11 cellular contexts compared by ENCODE assay signal in genomic region chr13:50353651-50354415, GRCh38.
DNase-seq lines count a peak whose midpoint lies in the region; ATAC-seq and TF ChIP-seq lines count a peak whose summit lies in the region.
"Had no signal": no experiment of that assay in that cellular context is flagged by ENCODE, and none has a peak within 500 bp of the region (broad histone marks: within the 10 kb centered on the region; RNA-seq: fewer than 3 reads in every experiment).

No MANE protein-coding gene starts in this region.

- peak overlapping the region in 4 of 5 experiments; percentile 1 to 79 (median 50) for H3K27ac Mint-ChIP-seq in brain
- peak overlapping the region; percentile 9 for H3K27ac Mint-ChIP-seq in mesothelial cell of epicardium

- intact Hi-C loops in posterior vena cava (cut with DNase I), result no loop called here

- H3K27me3 Mint-ChIP-seq in brain (peaks cover 3% of the 10 kb centered on the region), mesothelial cell of epicardium (ENCODE audit: low read depth) (peaks cover 1% of the 10 kb centered on the region)
- H3K27me3 Mint-ChIP-seq: B cell had no signal

- H3K9me3 Mint-ChIP-seq in brain (peaks cover 0 to 4% (median 0%) of the 10 kb centered on the region in 5 experiments), mesothelial cell of epicardium (peaks cover 3% of the 10 kb centered on the region)

- ATAC-seq in GM18868 (IDR thresholded peaks at IDR 0.05; ENCODE audit: unreplicated experiment), result no peak
- ATAC-seq: body of pancreas had no signal

- no peak overlapping the region for H3K4me3 Mint-ChIP-seq in brain
- H3K4me3 Mint-ChIP-seq in mesothelial cell of epicardium, result no peak overlapping the region
- H3K4me3 Mint-ChIP-seq: B cell had no signal

- H3K36me3 Mint-ChIP-seq in brain (no peaks in the 10 kb centered on the region), mesothelial cell of epicardium (no peaks in the 10 kb centered on the region)

- in situ Hi-C loops in ACHN (cut with HindIII; ENCODE audit: low pct_ligation_motif_present, low pct_unique_long_range_greater_than_20kb, low sequenced_read_pairs), result no loop called here

- DNase-seq in ACHN (peak; percentile 12), HT1080 (ENCODE audit: low read depth) (peak; percentile 91), mesothelial cell of epicardium (ENCODE audit: low spot score in 2 of 2, unreplicated experiment in 2 of 2) (no peak), posterior vena cava (ENCODE audit: low spot score) (no peak), occipital lobe (lab: John Stamatoyannopoulos, UW) (no peak), ureter (ENCODE audit: low spot score) (no peak)
- DNase-seq: body of pancreas, nucleus accumbens had no signal

- H3K4me1 Mint-ChIP-seq in brain (peaks cover 49% of the 10 kb centered on the region), mesothelial cell of epicardium (peaks cover 50% of the 10 kb centered on the region)

- TF ChIP-seq CTCF in brain (conservative IDR thresholded peaks at IDR 0.05) (no peak), mesothelial cell of epicardium (IDR thresholded peaks at IDR 0.05; ENCODE audit: unreplicated experiment) (no peak)

Comparison
In these comparisons a context has a peak if more than half of its experiments do, and no peak if none do; other contexts are left out.
1. DNase-seq: peak in ACHN (single experiment) and HT1080 (single experiment); none in mesothelial cell of epicardium (0 of 2), posterior vena cava (single experiment), occipital lobe (single experiment) and ureter (single experiment).